In the genomic region with DNA sequence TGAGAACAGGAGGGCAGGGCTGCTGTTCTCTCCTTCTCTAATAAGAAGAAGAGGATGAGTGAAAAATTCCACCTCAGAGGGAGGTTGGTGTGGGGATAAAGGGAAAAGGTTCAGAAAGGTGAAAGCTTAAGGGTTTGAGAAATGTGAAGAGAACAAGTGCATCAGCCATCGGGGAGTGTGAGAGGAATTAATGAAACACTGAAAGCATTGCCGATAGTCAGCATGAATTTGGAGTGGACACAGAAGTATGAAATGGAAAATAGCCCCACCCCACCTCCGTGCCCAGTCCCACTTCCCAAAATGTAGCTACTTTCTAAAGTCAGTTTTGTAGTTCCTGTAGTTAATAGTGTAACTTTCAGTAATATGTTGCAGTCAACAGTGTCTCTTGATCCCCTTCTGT, we compare ENCODE assay signal across 14 cellular contexts. TPM values are rescaled to one million over a fixed set of nuclear protein-coding genes. Genes with fewer than 3 reads are reported as not detected.
A peak's percentile ranks its signal among the peaks of the same experiment; 100 is the strongest.
DNase-seq lines count a peak whose midpoint lies in the region; ATAC-seq, FAIRE-seq and TF ChIP-seq lines count a peak whose summit lies in the region.
"Had no signal": no experiment of that assay in that cellular context is flagged by ENCODE, and none has a peak within 500 bp of the region (broad histone marks: within the 10 kb centered on the region; RNA-seq: fewer than 3 reads in every experiment).

No MANE protein-coding gene starts in this region.

- H3K36me3 ChIP-seq in keratinocyte (ENCODE audit: control insufficient read depth in 2 of 2, extremely low read depth in 1 of 2, insufficient read depth in 2 of 2, low read length in 2 of 2) (no peaks in the 10 kb centered on the region), tibial nerve (peaks cover 0 to 5% (median 0%) of the 10 kb centered on the region in 3 donors)

- peaks cover 56% of the 10 kb centered on the region for H3K4me1 ChIP-seq in keratinocyte (ENCODE audit: control insufficient read depth, extremely low read depth, insufficient read depth, low read length)
- peaks cover 0 to 45% (median 5%) of the 10 kb centered on the region in 4 donors for H3K4me1 ChIP-seq in tibial nerve

- H3K9me1 ChIP-seq in keratinocyte (ENCODE audit: control insufficient read depth, extremely low read depth, insufficient read depth, low read length) = no peaks in the 10 kb centered on the region

- TF ChIP-seq POLR2A in tibial nerve (IDR thresholded peaks at IDR 0.05) = no peak

- no peaks in the 10 kb centered on the region for H3K27me3 Mint-ChIP-seq in T-helper 17 cell
- H3K27me3 Mint-ChIP-seq: CD4-positive, alpha-beta memory T cell; naive thymus-derived CD8-positive, alpha-beta T cell had no signal

- no peak for FAIRE-seq in keratinocyte (lab: Jason Lieb, UNC)
- FAIRE-seq: HTR-8/SVneo had no signal

- dilution Hi-C loops in keratinocyte (cut with MboI; ENCODE audit: extremely low pct_ligation_motif_present, low sequenced_read_pairs) = no loop called here

- H2AFZ ChIP-seq in keratinocyte (ENCODE audit: control insufficient read depth, low read length) = no peak overlapping the region

- no peaks in the 10 kb centered on the region for H4K20me1 ChIP-seq in keratinocyte (ENCODE audit: control insufficient read depth, extremely low read depth, insufficient read depth, low read length)

- peak overlapping the region; percentile 89 for H3K27ac ChIP-seq in keratinocyte (ENCODE audit: control insufficient read depth, insufficient read depth, low read length)
- H3K27ac ChIP-seq in tibial nerve = peak overlapping the region in 1 of 4 donors; percentile 24

- H3K9ac ChIP-seq in keratinocyte (ENCODE audit: control insufficient read depth, extremely low read depth, insufficient read depth, low read length) = peak overlapping the region; percentile 69

- H3K27me3 ChIP-seq in keratinocyte (ENCODE audit: control insufficient read depth, extremely low read depth, insufficient read depth, low read length) (no peaks in the 10 kb centered on the region), tibial nerve (no peaks in the 10 kb centered on the region)

- no peak overlapping the region for H3K4me3 Mint-ChIP-seq in T-helper 17 cell
- H3K4me3 Mint-ChIP-seq: activated T-helper 1 cell treated with anti-CD3 and anti-CD28 coated beads, Interleukin-12 subunit alpha, Interleukin-12 subunit beta, Interleukin-2, Interleukin-4 antibody, amounts not matched to agents 30 ng/mL and 10 ng/mL and 1 ng/mL, durations not matched to agents 14 hours and 24 hours and 36 hours had no signal

- ATAC-seq in left ventricle myocardium superior (peak; percentile 18), left cardiac atrium (no peak), T-helper 17 cell (no peak), GM19455 (IDR thresholded peaks at IDR 0.05; ENCODE audit: unreplicated experiment) (no peak), HG03342 (IDR thresholded peaks at IDR 0.05; ENCODE audit: unreplicated experiment) (no peak), GM21360 (IDR thresholded peaks at IDR 0.05; ENCODE audit: unreplicated experiment) (no peak)
- ATAC-seq: naive thymus-derived CD8-positive, alpha-beta T cell had no signal

- TF ChIP-seq CTCF in keratinocyte (optimal IDR thresholded peaks at IDR 0.05 in 1 of 3, IDR thresholded peaks at IDR 0.05 in 1 of 3, conservative IDR thresholded peaks at IDR 0.05 in 1 of 3; ENCODE audit: extremely low read depth in 1 of 3, insufficient read depth in 2 of 3, low read length in 3 of 3) (no peak), tibial nerve (IDR thresholded peaks at IDR 0.05) (no peak)

- peak in 1 of 2 donors; percentile 9 for TF ChIP-seq EP300 in tibial nerve (IDR thresholded peaks at IDR 0.05)

- DNase-seq in left ventricle myocardium superior (no peak), left cardiac atrium (no peak), T-helper 17 cell (no peak), keratinocyte (ENCODE audit: low read depth, low spot score) (no peak), tibial nerve (ENCODE audit: low spot score in 2 of 2) (no peak)
- DNase-seq: CD4-positive, alpha-beta memory T cell; naive thymus-derived CD8-positive, alpha-beta T cell; NCI-H146; T-helper 9 cell had no signal

- H3K4me2 ChIP-seq in keratinocyte (ENCODE audit: control insufficient read depth, extremely low read depth, insufficient read depth, low read depth, low read length) = peak overlapping the region; percentile 74

- peaks cover 7% of the 10 kb centered on the region for H3K36me3 Mint-ChIP-seq in T-helper 17 cell (ENCODE audit: low read depth)

- peaks cover 50% of the 10 kb centered on the region for H3K79me2 ChIP-seq in keratinocyte (ENCODE audit: control insufficient read depth, insufficient read depth, low read length)

- peak overlapping the region; percentile 53 for H3K27ac Mint-ChIP-seq in T-helper 17 cell

- H3K9me3 ChIP-seq in T-helper 17 cell (ENCODE audit: control insufficient read depth, low read length, poor library complexity, severe bottlenecking) (no peaks in the 10 kb centered on the region), keratinocyte (ENCODE audit: control insufficient read depth, low read depth, low read length) (no peaks in the 10 kb centered on the region), tibial nerve (no peaks in the 10 kb centered on the region)

- peaks cover 16% of the 10 kb centered on the region for H3K4me1 Mint-ChIP-seq in T-helper 17 cell

- 54 to 65% methylated on average over 3 of the region's 3 CpGs for WGBS in tibial nerve, 2 donors

- intact Hi-C loops in left ventricle myocardium superior (cut with micrococcal nuclease) = no loop called here
- intact Hi-C loops in left cardiac atrium (cut with DNase I) = no loop called here

- H3K4me3 ChIP-seq in keratinocyte (ENCODE audit: control insufficient read depth in 2 of 3, extremely low read depth in 1 of 3, insufficient read depth in 2 of 3, low read depth in 1 of 3, low read length in 3 of 3) (peak overlapping the region in 2 of 3 experiments; percentile 29 to 50), tibial nerve (no peak overlapping the region)

RNA-seq across cellular contexts. Expression of a gene that starts 33.4 kb away (rescaled TPM):
- total RNA-seq in left ventricle myocardium superior = 11.4 TPM
- total RNA-seq in left cardiac atrium = 10 to 100 TPM; 12.7 to 12.8 TPM
- 10 to 100 TPM; 22.8 to 31.0 TPM for total RNA-seq in T-helper 17 cell
- polyA plus RNA-seq in keratinocyte = 29.7 to 30.2 TPM (median 30.2 TPM) in 3 replicates
- 9.5 TPM for polyA plus RNA-seq in keratinocyte (2011; ENCODE audit: low read depth)
- 17.2 and 28.4 TPM in 2 replicates for polyA plus RNA-seq in keratinocyte (2011; cell fraction: cytosol; rRNA removed)
- 43.5 and 49.3 TPM in 2 replicates for polyA plus RNA-seq in keratinocyte (2011; cell fraction: nucleus; rRNA removed)
- polyA plus RNA-seq in keratinocyte (2012; ENCODE audit: low replicate concordance) = 18.2 and 20.6 TPM in 2 replicates
- polyA minus RNA-seq in keratinocyte = 79.5 to 84.6 TPM (median 80.3 TPM) in 3 replicates
- 38.6 TPM for polyA minus RNA-seq in keratinocyte (2011; cell fraction: cytosol; rRNA and poly(A)+ RNA removed)
- 71.1 and 114 TPM in 2 replicates for polyA minus RNA-seq in keratinocyte (2011; cell fraction: nucleus; rRNA and poly(A)+ RNA removed)
- 10 to 100 TPM; 38.6 to 59.0 (median 44.8) TPM for total RNA-seq in tibial nerve

Comparison
In these comparisons a context has a peak if more than half of its experiments do, and no peak if none do; other contexts are left out.
1. H3K4me3 ChIP-seq: peak in keratinocyte (2 of 3); none in tibial nerve (0 of 4).